ENCODE assay signal across 36 cellular contexts in genomic region chr6:105043979-105044378, GRCh38.
"Had no signal": no experiment of that assay in that cellular context is flagged by ENCODE, and none has a peak within 500 bp of the region (broad histone marks: within the 10 kb centered on the region; RNA-seq: fewer than 3 reads in every experiment).

No MANE protein-coding gene starts in this region.

- H3K27ac Mint-ChIP-seq: activated B cell treated with CpG ODN at 0.5 μM for 24 hours; activated CD8-positive, alpha-beta memory T cell treated with anti-CD3 and anti-CD28 coated beads, Interleukin-2, amount 10 ng/mL, durations not matched to agents 7 days and 5 days; activated CD8-positive, alpha-beta T cell treated with anti-CD3 and anti-CD28 coated beads, Interleukin-2, amount 10 ng/mL, durations not matched to agents 7 days and 5 days; activated naive CD4-positive, alpha-beta T cell treated with anti-CD3 and anti-CD28 coated beads for 36 hours; activated naive CD4-positive, alpha-beta T cell treated with anti-CD3 and anti-CD28 coated beads, Interleukin-2, amount 50 U/mL, for 24 hours; activated naive CD8-positive, alpha-beta T cell treated with anti-CD3 and anti-CD28 coated beads for 36 hours; activated naive CD8-positive, alpha-beta T cell treated with anti-CD3 and anti-CD28 coated beads, Interleukin-2, amount 50 U/mL, for 24 hours; activated T-helper 1 cell treated with anti-CD3 and anti-CD28 coated beads, Interleukin-12 subunit alpha, Interleukin-12 subunit beta, Interleukin-2, Interleukin-4 antibody, amounts not matched to agents 30 ng/mL and 10 ng/mL and 1 ng/mL, durations not matched to agents 14 hours and 24 hours and 36 hours; activated T-helper 2 cell treated with anti-CD3 and anti-CD28 coated beads, Interferon-gamma antibody, Interleukin-2, Interleukin-4, amounts not matched to agents 10 μg/mL and 5 μg/mL and 100 μg/mL, durations not matched to agents 14 hours and 24 hours and 36 hours; effector memory CD8-positive, alpha-beta T cell; T-helper 17 cell; T-helper 2 cell treated with Interferon-gamma antibody and Interleukin-4, amounts not matched to agents 5 μg/mL and 100 μg/mL, for 36 hours had no signal

- H3K27me3 ChIP-seq: adrenal gland, body of pancreas, esophagus muscularis mucosa, gastrocnemius medialis had no signal

- H3K4me3 ChIP-seq: adrenal gland, body of pancreas, esophagus muscularis mucosa, gastrocnemius medialis had no signal

- H3K4me1 Mint-ChIP-seq: activated B cell treated with CpG ODN at 0.5 μM for 24 hours; activated CD8-positive, alpha-beta memory T cell treated with anti-CD3 and anti-CD28 coated beads, Interleukin-2, amount 10 ng/mL, durations not matched to agents 7 days and 5 days; activated naive CD4-positive, alpha-beta T cell treated with anti-CD3 and anti-CD28 coated beads, Interleukin-2, amount 50 U/mL, for 24 hours; activated naive CD8-positive, alpha-beta T cell treated with anti-CD3 and anti-CD28 coated beads for 36 hours; activated naive CD8-positive, alpha-beta T cell treated with anti-CD3 and anti-CD28 coated beads, Interleukin-2, amount 50 U/mL, for 24 hours; T-helper 17 cell had no signal

- DNase-seq: activated B cell treated with CpG ODN at 0.5 μM for 24 hours; activated CD4-positive, alpha-beta T cell treated with anti-CD3 and anti-CD28 coated beads for 48 hours; activated CD4-positive, alpha-beta T cell treated with anti-CD3 and anti-CD28 coated beads, Interleukin-2, amount 50 U/mL, for 1 hour; activated CD4-positive, alpha-beta T cell treated with anti-CD3 and anti-CD28 coated beads, Interleukin-2, amount 50 U/mL, for 48 hours; activated CD8-positive, alpha-beta memory T cell treated with anti-CD3 and anti-CD28 coated beads, Interleukin-2, amount 10 ng/mL, durations not matched to agents 7 days and 5 days; activated CD8-positive, alpha-beta memory T cell treated with anti-CD3 and anti-CD28 coated beads, Interleukin-2, amount 50 U/mL, for 4 hours; activated CD8-positive, alpha-beta T cell treated with anti-CD3 and anti-CD28 coated beads, Interleukin-2, amount 10 ng/mL, durations not matched to agents 7 days and 5 days; activated effector memory CD4-positive, alpha-beta T cell treated with anti-CD3 and anti-CD28 coated beads, Interleukin-2, amount 50 U/mL, for 16 hours; activated naive CD4-positive, alpha-beta T cell treated with anti-CD3 and anti-CD28 coated beads for 36 hours; activated naive CD8-positive, alpha-beta T cell treated with anti-CD3 and anti-CD28 coated beads for 36 hours; activated naive CD8-positive, alpha-beta T cell treated with anti-CD3 and anti-CD28 coated beads, Interleukin-2, amount 50 U/mL, for 24 hours; activated T-cell treated with anti-CD3 and anti-CD28 coated beads, Interleukin-2, amount 50 U/mL, for 1 hour; activated T-cell treated with anti-CD3 and anti-CD28 coated beads, Interleukin-2, amount 50 U/mL, for 48 hours; adrenal gland; amygdala; aorta; body of pancreas; caudate nucleus; cortex of kidney; dermis blood vessel endothelial cell; effector CD4-positive, alpha-beta T cell; effector memory CD8-positive, alpha-beta T cell; erythroblast; gastrocnemius medialis; glutamatergic neuron; T-helper 1 cell; T-helper 17 cell; T1000; WERI-Rb-1 had no signal

- H3K36me3 Mint-ChIP-seq: activated CD8-positive, alpha-beta memory T cell treated with anti-CD3 and anti-CD28 coated beads, Interleukin-2, amount 10 ng/mL, durations not matched to agents 7 days and 5 days; activated naive CD4-positive, alpha-beta T cell treated with anti-CD3 and anti-CD28 coated beads, Interleukin-2, amount 50 U/mL, for 24 hours; activated naive CD8-positive, alpha-beta T cell treated with anti-CD3 and anti-CD28 coated beads for 36 hours had no signal

- H3K36me3 ChIP-seq: adrenal gland, esophagus muscularis mucosa, gastrocnemius medialis, WERI-Rb-1 had no signal

- H3K9me3 Mint-ChIP-seq: activated B cell treated with CpG ODN at 0.5 μM for 24 hours; activated naive CD4-positive, alpha-beta T cell treated with anti-CD3 and anti-CD28 coated beads for 36 hours; activated naive CD4-positive, alpha-beta T cell treated with anti-CD3 and anti-CD28 coated beads, Interleukin-2, amount 50 U/mL, for 24 hours; activated naive CD8-positive, alpha-beta T cell treated with anti-CD3 and anti-CD28 coated beads for 36 hours; activated naive CD8-positive, alpha-beta T cell treated with anti-CD3 and anti-CD28 coated beads, Interleukin-2, amount 50 U/mL, for 24 hours; activated T-helper 1 cell treated with anti-CD3 and anti-CD28 coated beads, Interleukin-12 subunit alpha, Interleukin-12 subunit beta, Interleukin-2, Interleukin-4 antibody, amounts not matched to agents 30 ng/mL and 10 ng/mL and 1 ng/mL, durations not matched to agents 14 hours and 24 hours and 36 hours; activated T-helper 2 cell treated with anti-CD3 and anti-CD28 coated beads, Interferon-gamma antibody, Interleukin-2, Interleukin-4, amounts not matched to agents 10 μg/mL and 5 μg/mL and 100 μg/mL, durations not matched to agents 14 hours and 24 hours and 36 hours; effector memory CD8-positive, alpha-beta T cell; T-helper 2 cell treated with Interferon-gamma antibody and Interleukin-4, amounts not matched to agents 5 μg/mL and 100 μg/mL, for 36 hours had no signal

- H3K4me3 Mint-ChIP-seq: activated B cell treated with CpG ODN at 0.5 μM for 24 hours; activated CD8-positive, alpha-beta memory T cell treated with anti-CD3 and anti-CD28 coated beads, Interleukin-2, amount 10 ng/mL, durations not matched to agents 7 days and 5 days; activated CD8-positive, alpha-beta T cell treated with anti-CD3 and anti-CD28 coated beads, Interleukin-2, amount 10 ng/mL, durations not matched to agents 7 days and 5 days; activated naive CD4-positive, alpha-beta T cell treated with anti-CD3 and anti-CD28 coated beads for 36 hours; activated naive CD4-positive, alpha-beta T cell treated with anti-CD3 and anti-CD28 coated beads, Interleukin-2, amount 50 U/mL, for 24 hours; activated naive CD8-positive, alpha-beta T cell treated with anti-CD3 and anti-CD28 coated beads for 36 hours; activated naive CD8-positive, alpha-beta T cell treated with anti-CD3 and anti-CD28 coated beads, Interleukin-2, amount 50 U/mL, for 24 hours; activated T-helper 1 cell treated with anti-CD3 and anti-CD28 coated beads, Interleukin-12 subunit alpha, Interleukin-12 subunit beta, Interleukin-2, Interleukin-4 antibody, amounts not matched to agents 30 ng/mL and 10 ng/mL and 1 ng/mL, durations not matched to agents 14 hours and 24 hours and 36 hours; effector memory CD8-positive, alpha-beta T cell; T-helper 17 cell; T-helper 2 cell treated with Interferon-gamma antibody and Interleukin-4, amounts not matched to agents 5 μg/mL and 100 μg/mL, for 36 hours had no signal

- H3K9me3 ChIP-seq: adrenal gland, body of pancreas, esophagus muscularis mucosa, gastrocnemius medialis had no signal

- H3K4me1 ChIP-seq: adrenal gland, body of pancreas, esophagus muscularis mucosa, foreskin keratinocyte, gastrocnemius medialis had no signal

- ATAC-seq: activated CD4-positive, CD25-positive, alpha-beta regulatory T cell treated with anti-CD3 and anti-CD28 coated beads, Interleukin-2, amount 50 U/mL, for 24 hours; activated CD8-positive, alpha-beta memory T cell treated with anti-CD3 and anti-CD28 coated beads, Interleukin-2, amount 10 ng/mL, durations not matched to agents 7 days and 5 days; activated CD8-positive, alpha-beta T cell treated with anti-CD3 and anti-CD28 coated beads, Interleukin-2, amount 10 ng/mL, durations not matched to agents 7 days and 5 days; activated naive CD8-positive, alpha-beta T cell treated with anti-CD3 and anti-CD28 coated beads, Interleukin-2, amount 50 U/mL, for 24 hours; body of pancreas; effector memory CD8-positive, alpha-beta T cell; foreskin keratinocyte; gastrocnemius medialis; T-helper 17 cell had no signal

- H3K27ac ChIP-seq: adrenal gland, body of pancreas, esophagus muscularis mucosa, foreskin keratinocyte, gastrocnemius medialis, WERI-Rb-1 had no signal
